In genomic region chr5:20347334-20347733, GRCh38 we compare ENCODE assay signal across 1 cellular context.
TF ChIP-seq lines count a peak whose summit lies in the region.

No MANE protein-coding gene starts in this region.

TF ChIP-seq in WTC11, 78 proteins besides CTCF, POLR2A, EP300 and RAD21 (continued from another document):
- no peak for TF ChIP-seq IRF2 (CRISPR knock-in tag; IDR thresholded peaks at IDR 0.05; ENCODE audit: borderline replicate concordance, low read depth)
TF ChIP-seq in WTC11: peak in this region for 0.
